Comparison of ENCODE assay signal across 8 cellular contexts in the genomic region with DNA sequence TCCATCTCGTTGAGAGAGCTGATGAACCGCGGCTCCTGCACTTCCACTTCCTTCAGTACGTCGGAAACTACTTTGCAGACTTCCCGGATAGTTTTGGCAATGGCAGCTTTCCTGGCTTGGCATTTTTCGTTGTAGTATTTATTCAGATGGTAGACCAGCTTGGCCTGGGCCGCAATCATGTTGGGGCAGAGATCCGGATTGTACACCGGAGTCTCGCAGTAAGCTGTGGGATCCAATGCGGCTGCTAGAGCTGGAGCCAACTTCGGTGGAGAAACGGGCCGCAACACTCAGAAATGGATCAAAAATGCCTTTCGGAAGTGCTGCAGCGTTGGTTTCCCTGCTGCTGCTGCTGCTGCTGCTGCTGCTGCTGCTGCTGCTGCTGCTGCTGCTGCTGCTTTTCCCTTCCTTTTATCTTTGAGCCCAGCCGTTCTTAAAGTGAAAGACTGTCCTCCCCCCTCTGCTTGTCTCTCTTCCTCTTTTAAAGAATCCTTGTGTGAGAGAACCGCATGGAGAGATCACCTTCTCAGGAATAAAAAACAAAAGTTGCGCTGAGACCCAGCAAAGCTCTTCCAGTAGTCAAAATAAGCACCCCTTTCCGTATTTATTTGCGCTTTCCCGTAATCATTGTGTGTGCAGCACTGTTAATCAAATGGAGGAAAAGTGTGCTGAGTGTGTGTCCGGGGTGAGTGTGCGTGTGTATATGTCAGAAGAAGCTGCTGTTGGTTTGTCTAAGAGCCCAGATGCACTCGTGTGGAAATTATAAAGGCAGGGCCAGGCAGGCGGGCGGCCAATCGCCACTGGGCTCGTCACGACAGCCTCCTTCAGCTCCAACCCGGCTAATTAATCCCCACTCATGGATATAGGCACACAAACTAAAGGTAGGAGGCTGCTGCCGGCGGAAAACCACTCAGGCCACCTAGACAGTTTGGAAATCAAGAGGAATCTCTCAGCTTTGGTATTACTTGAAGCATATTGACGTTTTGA. TPM values are rescaled to one million over a fixed set of nuclear protein-coding genes. Genes with fewer than 3 reads are reported as not detected.
DNase-seq lines count a peak whose midpoint lies in the region; ATAC-seq and TF ChIP-seq lines count a peak whose summit lies in the region.

Gene MAB21L1 (minus strand): TSS at position 730 of the 984 bp plus-strand sequence. CDS start 551 bp downstream, at position 179.

- H3K9ac ChIP-seq in Karpas-422 (ENCODE audit: low read length): peak within 1 kb of the TSS; percentile 68

- CTCF ChIA-PET in CD8-positive, alpha-beta memory T cell (lab: Charles Lee): no interaction called here
- CTCF ChIA-PET in activated CD8-positive, alpha-beta T cell treated with anti-CD3 and anti-CD28 coated beads for 36 hours (lab: Charles Lee): no interaction called here

- H3K27me3 Mint-ChIP-seq in CD8-positive, alpha-beta memory T cell: peaks cover 32 to 50% of the 10 kb centered on the region in 2 donors
- H3K27me3 Mint-ChIP-seq in activated CD8-positive, alpha-beta T cell treated with anti-CD3 and anti-CD28 coated beads for 36 hours: peaks cover 71% of the 10 kb centered on the region

- peak within 1 kb of the TSS in 6 of 7 donors; percentile 41 to 80 (median 61) for H3K4me3 Mint-ChIP-seq in CD8-positive, alpha-beta memory T cell
- H3K4me3 Mint-ChIP-seq in activated CD8-positive, alpha-beta T cell treated with anti-CD3 and anti-CD28 coated beads for 36 hours: peak within 1 kb of the TSS; percentile 68

- peaks cover 8% of the 10 kb centered on the region for H3K4me1 ChIP-seq in CD8-positive, alpha-beta memory T cell (ENCODE audit: insufficient read depth, low read length)
- H3K4me1 ChIP-seq in Karpas-422 (ENCODE audit: low read length) (peaks cover 45% of the 10 kb centered on the region), ovary (ENCODE audit: insufficient read depth) (no peaks in the 10 kb centered on the region)

- TF ChIP-seq EP300 in ovary (IDR thresholded peaks at IDR 0.05): no peak

- no peaks in the 10 kb centered on the region for H3K9me2 ChIP-seq in Karpas-422 (replicated peaks; ENCODE audit: insufficient read depth, low read length)

- H3K4me1 Mint-ChIP-seq in CD8-positive, alpha-beta memory T cell: peaks cover 13 to 22% (median 14%) of the 10 kb centered on the region in 3 donors
- H3K4me1 Mint-ChIP-seq in activated CD8-positive, alpha-beta T cell treated with anti-CD3 and anti-CD28 coated beads for 36 hours (ENCODE audit: low read depth): peaks cover 29% of the 10 kb centered on the region

- H3K9me3 ChIP-seq in CD8-positive, alpha-beta memory T cell (ENCODE audit: low read length): no peaks in the 10 kb centered on the region
- no peaks in the 10 kb centered on the region for H3K9me3 ChIP-seq in Karpas-422 (ENCODE audit: low read length)
- H3K9me3 ChIP-seq in ovary: no peaks in the 10 kb centered on the region

- no peaks in the 10 kb centered on the region for H3K36me3 ChIP-seq in CD8-positive, alpha-beta memory T cell (ENCODE audit: insufficient read depth, low read length)
- H3K36me3 ChIP-seq in Karpas-422 (ENCODE audit: insufficient read depth, low read length): no peaks in the 10 kb centered on the region
- H3K36me3 ChIP-seq in ovary: no peaks in the 10 kb centered on the region

- peaks cover 9 to 58% (median 24%) of the 10 kb centered on the region in 5 donors for H3K9me3 Mint-ChIP-seq in CD8-positive, alpha-beta memory T cell
- H3K9me3 Mint-ChIP-seq in activated CD8-positive, alpha-beta T cell treated with anti-CD3 and anti-CD28 coated beads for 36 hours: peaks cover 4% of the 10 kb centered on the region

- WGBS in ovary, 3 donors: 57 to 75% (median 73%) methylated on average over 35 of the region's 35 CpGs

- H3K27ac Mint-ChIP-seq in CD8-positive, alpha-beta memory T cell: peak within 1 kb of the TSS in 1 of 8 donors; percentile 4
- H3K27ac Mint-ChIP-seq in activated CD8-positive, alpha-beta T cell treated with anti-CD3 and anti-CD28 coated beads for 36 hours: no peak within 1 kb of the TSS

- no peak for DNase-seq in CD8-positive, alpha-beta memory T cell
- peak; percentile 67 for DNase-seq in Karpas-422
- peak; percentile 22 for DNase-seq in activated CD8-positive, alpha-beta T cell treated with anti-CD3 and anti-CD28 coated beads for 36 hours
- peak; percentile 46 for DNase-seq in Right ventricle myocardium superior
- peak in 2 of 5 donors; percentile 27 to 28 for DNase-seq in ovary
- no peak for DNase-seq in NCI-H128 (lab: John Stamatoyannopoulos, UW; ENCODE audit: unreplicated experiment)
- no peak for DNase-seq in effector CD8-positive, alpha-beta T cell (lab: John Stamatoyannopoulos, UW)

- intact Hi-C loops in activated CD8-positive, alpha-beta T cell treated with anti-CD3 and anti-CD28 coated beads for 36 hours (cut with micrococcal nuclease): no loop called here
- intact Hi-C loops in Right ventricle myocardium superior (cut with DNase I): no loop called here
- intact Hi-C loops in ovary (cut with DNase I): no loop called here

- TF ChIP-seq CTCF in activated CD8-positive, alpha-beta T cell treated with anti-CD3 and anti-CD28 coated beads for 36 hours (IDR thresholded peaks at IDR 0.05): no peak
- no peak for TF ChIP-seq CTCF in ovary (IDR thresholded peaks at IDR 0.05)

- H3K79me2 ChIP-seq in Karpas-422 (ENCODE audit: low read length): no peaks in the 10 kb centered on the region

- peak within 1 kb of the TSS; percentile 35 for H3K4me3 ChIP-seq in CD8-positive, alpha-beta memory T cell (ENCODE audit: low read length)
- H3K4me3 ChIP-seq in Karpas-422 (ENCODE audit: low read length): peak within 1 kb of the TSS; percentile 71
- peak within 1 kb of the TSS; percentile 17 for H3K4me3 ChIP-seq in ovary

- POLR2A ChIA-PET in CD8-positive, alpha-beta memory T cell (lab: Charles Lee): no interaction called here
- POLR2A ChIA-PET in activated CD8-positive, alpha-beta T cell treated with anti-CD3 and anti-CD28 coated beads for 36 hours (lab: Charles Lee): no interaction called here

- peak; percentile 28 for ATAC-seq in activated CD8-positive, alpha-beta T cell treated with anti-CD3 and anti-CD28 coated beads for 36 hours
- peak; percentile 54 for ATAC-seq in Right ventricle myocardium superior (ENCODE audit: poor library complexity)
- no peak for ATAC-seq in GM19035 (IDR thresholded peaks at IDR 0.05; ENCODE audit: unreplicated experiment)

- peak within 1 kb of the TSS; percentile 76 for H3K4me2 ChIP-seq in Karpas-422 (ENCODE audit: low read depth, low read length, poor library complexity, severe bottlenecking)

- peak within 1 kb of the TSS; percentile 90; the same call in 1 of the 2 replicates for H2AFZ ChIP-seq in Karpas-422 (ENCODE audit: low read length)

- no peak for TF ChIP-seq POLR2A in ovary (IDR thresholded peaks at IDR 0.05)

- no peak within 1 kb of the TSS for H3K27ac ChIP-seq in CD8-positive, alpha-beta memory T cell (ENCODE audit: low read depth, low read length)
- H3K27ac ChIP-seq in Karpas-422 (ENCODE audit: low read length): peak within 1 kb of the TSS; percentile 32
- H3K27ac ChIP-seq in ovary: peak within 1 kb of the TSS in 1 of 2 donors; percentile 4

- peaks cover 0 to 12% (median 0%) of the 10 kb centered on the region in 3 donors for H3K36me3 Mint-ChIP-seq in CD8-positive, alpha-beta memory T cell
- peaks cover 3% of the 10 kb centered on the region for H3K36me3 Mint-ChIP-seq in activated CD8-positive, alpha-beta T cell treated with anti-CD3 and anti-CD28 coated beads for 36 hours (ENCODE audit: low read depth)

- peaks cover 21% of the 10 kb centered on the region for H3K27me3 ChIP-seq in CD8-positive, alpha-beta memory T cell (ENCODE audit: insufficient read depth, low read length, poor library complexity, severe bottlenecking)
- H3K27me3 ChIP-seq in Karpas-422 (ENCODE audit: low read length) (no peaks in the 10 kb centered on the region), ovary (no peaks in the 10 kb centered on the region)

- H4K20me1 ChIP-seq in Karpas-422 (ENCODE audit: insufficient read depth, low read depth, low read length): no peaks in the 10 kb centered on the region

RNA-seq across cellular contexts. Expression of gene MAB21L1, which starts in this region (rescaled TPM):
- total RNA-seq in CD8-positive, alpha-beta memory T cell: not detected
- polyA plus RNA-seq in CD8-positive, alpha-beta memory T cell: not detected
- total RNA-seq in Karpas-422 (2014; rRNA removed; shearing (Covaris generic); ENCODE audit: low replicate concordance): 7.1 and 9.9 TPM in 2 replicates
- not detected for total RNA-seq in activated CD8-positive, alpha-beta T cell treated with anti-CD3 and anti-CD28 coated beads for 36 hours
- total RNA-seq in Right ventricle myocardium superior (0.40 TPM), ovary (1 to 10 TPM in 1 of 7 donors, under 1 TPM in 6; 0.12 to 1.0 (median 0.48) TPM)
- 1 to 10 TPM in 1 of 2 donors, under 1 TPM in 1; 0.93 to 1.0 TPM for polyA plus RNA-seq in ovary

Comparison
In these comparisons a context has a peak if more than half of its experiments do, and no peak if none do; other contexts are left out.
1. Peak in DNase-seq and ATAC-seq in activated CD8-positive, alpha-beta T cell treated with anti-CD3 and anti-CD28 coated beads for 36 hours; RNA of the gene not detected or under 1 TPM.
2. Peak in DNase-seq and ATAC-seq in Right ventricle myocardium superior; RNA of the gene not detected or under 1 TPM.
3. H3K4me3 ChIP-seq: peak in every context shown above with its lines; median percentile 71 in Karpas-422; 35 in CD8-positive, alpha-beta memory T cell; 17 in ovary.